16 cellular contexts compared by ENCODE assay signal in the genomic region with DNA sequence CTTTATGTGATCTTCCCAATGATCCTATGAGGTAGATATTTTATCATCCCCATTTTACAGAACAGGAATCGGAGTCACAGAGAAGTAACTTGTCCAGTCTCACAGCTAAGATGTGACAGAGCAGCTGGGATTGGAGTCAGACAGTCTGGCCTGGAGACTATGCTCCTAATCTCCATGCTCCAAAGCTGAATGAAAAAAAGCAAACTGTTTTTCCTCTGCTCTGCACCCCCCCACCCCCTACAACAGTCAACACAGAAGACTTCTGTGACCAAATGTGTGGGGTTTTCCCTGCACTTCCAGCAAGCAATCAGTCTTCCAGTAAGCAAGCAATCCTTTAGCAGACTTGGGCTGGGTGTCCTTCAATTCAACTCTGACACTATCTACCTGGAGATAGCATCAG. TPM values are rescaled to one million over a fixed set of nuclear protein-coding genes. Genes with fewer than 3 reads are reported as not detected.
DNase-seq lines count a peak whose midpoint lies in the region; ATAC-seq and TF ChIP-seq lines count a peak whose summit lies in the region.
"Had no signal": no experiment of that assay in that cellular context is flagged by ENCODE, and none has a peak within 500 bp of the region (broad histone marks: within the 10 kb centered on the region; RNA-seq: fewer than 3 reads in every experiment).

No MANE protein-coding gene starts in this region.

- whole genome bisulfite sequencing in smooth muscle cell (ENCODE audit: low lambda C conversion rate): 34% methylated on average over 1 of the region's 1 CpG
- 93 to 100% methylated on average over 1 of the region's 1 CpG for WGBS in lower leg skin, 2 donors

- no peak overlapping the region for H3K27ac Mint-ChIP-seq in glutamatergic neuron (ENCODE audit: unreplicated experiment)
- H3K27ac Mint-ChIP-seq: CD8-positive, alpha-beta T cell had no signal

- peaks cover 5% of the 10 kb centered on the region for H3F3A ChIP-seq in smooth muscle cell (ENCODE audit: low read depth)

- no peak overlapping the region for H3K9ac ChIP-seq in smooth muscle cell (ENCODE audit: low read depth)
- H3K9ac ChIP-seq: BLaER1 had no signal

- H3K4me3 ChIP-seq in left ventricle myocardium inferior (no peak overlapping the region), smooth muscle cell (no peak overlapping the region), lower leg skin (ENCODE audit: low read depth, poor library complexity, severe bottlenecking) (no peak overlapping the region)
- H3K4me3 ChIP-seq: BLaER1 had no signal

- no peak for TF ChIP-seq POLR2A in lower leg skin (IDR thresholded peaks at IDR 0.05)

- no peaks in the 10 kb centered on the region for H3K36me3 Mint-ChIP-seq in glutamatergic neuron (ENCODE audit: unreplicated experiment)
- H3K36me3 Mint-ChIP-seq: CD8-positive, alpha-beta T cell had no signal

- no peak for DNase-seq in left ventricle myocardium inferior
- DNase-seq in cardiac septum (ENCODE audit: low spot score): no peak
- peak; percentile 42 for DNase-seq in kidney tubule cell (ENCODE audit: low spot score)
- no peak for DNase-seq in smooth muscle cell (lab: John Stamatoyannopoulos, UW; ENCODE audit: unreplicated experiment)
- no peak for DNase-seq in glutamatergic neuron
- no peak for DNase-seq in HCEC 1CT
- DNase-seq in lower leg skin (ENCODE audit: low spot score in 2 of 2): no peak
- DNase-seq: CD8-positive, alpha-beta T cell; DMS79 treated with DMSO at 0.1 percent for 48 hours; GOT3; NCI-H2029; NCI-H2171; NCI-H446; NCI-H69 had no signal

- no peak for ATAC-seq in HG02885 (IDR thresholded peaks at IDR 0.05; ENCODE audit: poor library complexity, unreplicated experiment)
- ATAC-seq: CD8-positive, alpha-beta T cell had no signal

- peaks cover 14% of the 10 kb centered on the region for H3K4me1 Mint-ChIP-seq in glutamatergic neuron (ENCODE audit: low read depth, unreplicated experiment)

- peaks cover 6% of the 10 kb centered on the region for H3K27me3 Mint-ChIP-seq in glutamatergic neuron (ENCODE audit: unreplicated experiment)

- H2AFZ ChIP-seq in smooth muscle cell (ENCODE audit: low read depth): no peak overlapping the region

- H3K27me3 ChIP-seq in left ventricle myocardium inferior (ENCODE audit: low read depth) (no peaks in the 10 kb centered on the region), smooth muscle cell (ENCODE audit: low read depth) (no peaks in the 10 kb centered on the region)
- H3K27me3 ChIP-seq: BLaER1 had no signal

- H3K27ac ChIP-seq in left ventricle myocardium inferior (replicated peaks) (peak overlapping the region; percentile 77), smooth muscle cell (ENCODE audit: low read depth) (peak overlapping the region; percentile 66)

- no peak for TF ChIP-seq CTCF in left ventricle myocardium inferior (IDR thresholded peaks at IDR 0.05; ENCODE audit: borderline replicate concordance)
- no peak for TF ChIP-seq CTCF in smooth muscle cell (IDR thresholded peaks at IDR 0.05; ENCODE audit: borderline replicate concordance, insufficient read depth, poor library complexity, severe bottlenecking)
- TF ChIP-seq CTCF in glutamatergic neuron (IDR thresholded peaks at IDR 0.05; ENCODE audit: partially characterized antibody, unreplicated experiment): no peak
- TF ChIP-seq CTCF in lower leg skin (IDR thresholded peaks at IDR 0.05): no peak

- no peak overlapping the region for H3K4me3 Mint-ChIP-seq in glutamatergic neuron (ENCODE audit: unreplicated experiment)
- H3K4me3 Mint-ChIP-seq: CD8-positive, alpha-beta T cell had no signal

- H3K9me3 ChIP-seq in left ventricle myocardium inferior (replicated peaks) (no peaks in the 10 kb centered on the region), smooth muscle cell (replicated peaks; ENCODE audit: low read depth) (no peaks in the 10 kb centered on the region)
- H3K9me3 ChIP-seq: BLaER1 had no signal

- no peak overlapping the region for H3K4me2 ChIP-seq in smooth muscle cell

- intact Hi-C loops in left ventricle myocardium inferior (cut with micrococcal nuclease): no loop called here
- intact Hi-C loops in cardiac septum (cut with DNase I): no loop called here
- intact Hi-C loops in lower leg skin (cut with DNase I; ENCODE audit: low total_unique reads): no loop called here

- H3K9me3 Mint-ChIP-seq in glutamatergic neuron (ENCODE audit: unreplicated experiment): no peaks in the 10 kb centered on the region
- H3K9me3 Mint-ChIP-seq: CD8-positive, alpha-beta T cell had no signal

- H3K4me1 ChIP-seq in left ventricle myocardium inferior (peaks cover 52% of the 10 kb centered on the region), smooth muscle cell (ENCODE audit: low read depth) (peaks cover 36% of the 10 kb centered on the region)

- H3K36me3 ChIP-seq in left ventricle myocardium inferior (no peaks in the 10 kb centered on the region), smooth muscle cell (ENCODE audit: low read depth) (no peaks in the 10 kb centered on the region)

- H4K20me1 ChIP-seq in smooth muscle cell (ENCODE audit: low read depth): peaks cover 72% of the 10 kb centered on the region

- H3K79me2 ChIP-seq in smooth muscle cell (ENCODE audit: low read depth): peaks cover 92% of the 10 kb centered on the region

RNA-seq across cellular contexts. Expression of a gene that starts 33.2 kb away (rescaled TPM):
- total RNA-seq in left ventricle myocardium inferior (7.3 TPM), cardiac septum (10.9 TPM), smooth muscle cell (58.4 and 66.6 TPM in 2 replicates), glutamatergic neuron (ENCODE audit: unreplicated experiment) (8.1 TPM), lower leg skin (10 to 100 TPM in 3 of 4 donors, 1 to 10 TPM in 1; 8.8 to 19.6 (median 14.5) TPM)
- 40.9 and 41.2 TPM in 2 replicates for polyA plus RNA-seq in smooth muscle cell
- total RNA-seq: CD8-positive, alpha-beta T cell had no signal
